In the genomic region with DNA sequence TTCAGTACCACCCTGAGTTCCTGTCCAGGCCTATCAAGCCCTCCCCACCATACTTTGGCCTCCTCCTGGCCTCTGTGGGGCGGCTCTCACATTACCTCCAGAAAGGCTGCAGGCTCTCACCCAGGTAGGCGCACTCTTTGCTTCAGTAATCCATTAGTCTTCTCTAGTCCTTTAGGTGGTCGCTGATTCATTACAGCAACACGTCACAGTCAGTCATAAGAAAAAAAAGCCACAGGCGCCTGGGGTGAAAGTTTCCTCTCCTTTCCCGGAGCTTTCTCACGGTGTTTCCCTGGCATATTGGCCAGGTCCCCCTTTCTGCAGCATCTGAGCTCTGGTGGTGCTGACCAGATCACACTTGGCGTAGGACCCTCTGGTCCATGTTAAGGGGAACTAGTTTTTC, we compare ENCODE assay signal across 19 cellular contexts. TPM values are rescaled to one million over a fixed set of nuclear protein-coding genes. Genes with fewer than 3 reads are reported as not detected.
DNase-seq lines count a peak whose midpoint lies in the region; ATAC-seq and TF ChIP-seq lines count a peak whose summit lies in the region.
"Had no signal": no experiment of that assay in that cellular context is flagged by ENCODE, and none has a peak within 500 bp of the region (broad histone marks: within the 10 kb centered on the region; RNA-seq: fewer than 3 reads in every experiment).

No MANE protein-coding gene starts in this region.

- H3K36me3 ChIP-seq in BLaER1 = peaks cover 99% of the 10 kb centered on the region

- peak overlapping the region; percentile 99 for H3K27ac ChIP-seq in BLaER1

- ATAC-seq in activated T-helper 17 cell treated with anti-CD3 and anti-CD28 coated beads, Interleukin-2, amount 50 U/mL, for 72 hours (replicated peaks) = peak; percentile 31
- ATAC-seq: A549 had no signal

- DNase-seq in HFFc6 = no peak
- peak; percentile 50 for DNase-seq in glomerular visceral epithelial cell (ENCODE audit: extremely low spot score)
- no peak for DNase-seq in activated naive CD4-positive, alpha-beta T cell treated with anti-CD3 and anti-CD28 coated beads, Interleukin-2, amount 50 U/mL, for 16 hours
- DNase-seq in GOT3 (lab: John Stamatoyannopoulos, UW) = no peak
- no peak for DNase-seq in DMS153 (lab: John Stamatoyannopoulos, UW)
- no peak for DNase-seq in activated CD4-positive, CD25-positive, alpha-beta regulatory T cell (lab: John Stamatoyannopoulos, UW)
- DNase-seq: C1 segment of cervical spinal cord, H9, IMR-90, Karpas-422, MM.1S, NCI-H1105, NCI-H187 treated with DMSO at 0.1 percent for 48 hours, NCI-H446, NCI-H69, SHP77 treated with DMSO at 0.1 percent for 48 hours had no signal

- H3K27me3 ChIP-seq in BLaER1 = no peaks in the 10 kb centered on the region

- H4K20me1 ChIP-seq in BLaER1 = no peaks in the 10 kb centered on the region

- H3K4me3 Mint-ChIP-seq in HFFc6 = no peak overlapping the region
- no peak overlapping the region for H3K4me3 Mint-ChIP-seq in activated T-helper 17 cell treated with anti-CD3 and anti-CD28 coated beads, Interleukin-2, amount 50 U/mL, for 72 hours
- H3K4me3 Mint-ChIP-seq: H9 had no signal

- no peaks in the 10 kb centered on the region for H3K9me3 Mint-ChIP-seq in HFFc6
- H3K9me3 Mint-ChIP-seq in activated T-helper 17 cell treated with anti-CD3 and anti-CD28 coated beads, Interleukin-2, amount 50 U/mL, for 72 hours = no peaks in the 10 kb centered on the region
- H3K9me3 Mint-ChIP-seq: H9 had no signal

- H3K9me3 ChIP-seq in BLaER1 = no peaks in the 10 kb centered on the region
- H3K9me3 ChIP-seq: A549 had no signal

- H3K4me1 ChIP-seq in BLaER1 = peaks cover 95% of the 10 kb centered on the region

- no peak overlapping the region for H3K4me3 ChIP-seq in BLaER1
- H3K4me3 ChIP-seq: A549 had no signal

- H3K27ac Mint-ChIP-seq in HFFc6 = peak overlapping the region; percentile 13; the same call in 1 of the 2 replicates
- no peak overlapping the region for H3K27ac Mint-ChIP-seq in activated T-helper 17 cell treated with anti-CD3 and anti-CD28 coated beads, Interleukin-2, amount 50 U/mL, for 72 hours
- H3K27ac Mint-ChIP-seq: H9 had no signal

- peaks cover 71% of the 10 kb centered on the region for H3K36me3 Mint-ChIP-seq in HFFc6 (ENCODE audit: low read depth)
- peaks cover 97% of the 10 kb centered on the region for H3K36me3 Mint-ChIP-seq in activated T-helper 17 cell treated with anti-CD3 and anti-CD28 coated beads, Interleukin-2, amount 50 U/mL, for 72 hours (ENCODE audit: low read depth)

- no peaks in the 10 kb centered on the region; the same call in none of the 2 replicates for H3K27me3 Mint-ChIP-seq in HFFc6 (ENCODE audit: insufficient read depth)
- no peaks in the 10 kb centered on the region for H3K27me3 Mint-ChIP-seq in activated T-helper 17 cell treated with anti-CD3 and anti-CD28 coated beads, Interleukin-2, amount 50 U/mL, for 72 hours

- H3K4me2 ChIP-seq in BLaER1 = peak overlapping the region; percentile 79
- H3K4me2 ChIP-seq: A549 had no signal

- no peak for TF ChIP-seq CTCF in HFFc6 (IDR thresholded peaks at IDR 0.05)

- H3K4me1 Mint-ChIP-seq in HFFc6 (ENCODE audit: low read depth) = peaks cover 22% of the 10 kb centered on the region
- no peaks in the 10 kb centered on the region for H3K4me1 Mint-ChIP-seq in activated T-helper 17 cell treated with anti-CD3 and anti-CD28 coated beads, Interleukin-2, amount 50 U/mL, for 72 hours
- H3K4me1 Mint-ChIP-seq: H9 had no signal

- H3K9ac ChIP-seq in BLaER1 = 0 out of 2 replicates have a peak overlapping the region, but pooled peaks have one; percentile 17

RNA-seq across cellular contexts. Expression of a gene that starts 12.1 kb away (rescaled TPM):
- total RNA-seq in HFFc6 (2021; fragmentation: NEBNext Ultra II Directional; extraction: Animal tissue kit (Norgen Biotek cat#: 25700)) = under 1 TPM in 4 of 6 experiments, not detected in 2; 0.07 to 0.17 (median 0.11) TPM
- under 1 TPM; 0.13 to 0.32 TPM for total RNA-seq in activated T-helper 17 cell treated with anti-CD3 and anti-CD28 coated beads, Interleukin-2, amount 50 U/mL, for 72 hours

RNA-seq across cellular contexts. Expression of a gene that starts 30.0 kb away (rescaled TPM):
- total RNA-seq in HFFc6 (2021; fragmentation: NEBNext Ultra II Directional; extraction: Animal tissue kit (Norgen Biotek cat#: 25700)) = 100 to 1,000 TPM in 1 of 6 experiments, 10 to 100 TPM in 5; 89.3 to 125 (median 91.6) TPM
- 100 to 1,000 TPM in 1 of 2 donors, 10 to 100 TPM in 1; 46.3 to 102 TPM for total RNA-seq in activated T-helper 17 cell treated with anti-CD3 and anti-CD28 coated beads, Interleukin-2, amount 50 U/mL, for 72 hours
